ENCODE assay signal across 22 cellular contexts in the genomic region with DNA sequence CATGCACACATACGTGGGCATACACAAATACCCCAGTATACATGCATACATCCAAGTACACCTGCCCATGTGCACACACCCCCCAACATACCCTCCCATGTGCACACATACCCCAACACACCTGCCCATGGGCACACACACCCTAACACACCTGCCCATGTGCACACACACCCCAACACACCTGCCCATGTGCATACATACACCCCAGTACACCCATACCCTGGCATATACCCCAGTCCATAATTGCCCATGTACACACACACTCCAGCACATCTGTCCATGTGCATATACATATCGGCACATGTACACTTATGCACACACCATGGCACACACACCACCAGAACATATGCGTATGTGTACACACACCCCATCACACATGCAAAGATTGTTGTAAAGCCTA.
"Had no signal": no experiment of that assay in that cellular context is flagged by ENCODE, and none has a peak within 500 bp of the region (broad histone marks: within the 10 kb centered on the region; RNA-seq: fewer than 3 reads in every experiment).

No MANE protein-coding gene starts in this region.

- H3K27ac Mint-ChIP-seq: IgD-negative memory B cell had no signal

- H3K27ac ChIP-seq: KMS-11, SJSA1, SK-N-MC had no signal

- DNase-seq: Kasumi-1, MM.1S, NCI-H1105, NCI-H1417, NCI-H1436 treated with DMSO at 0.1 percent for 48 hours, NCI-H1694, NCI-H187 treated with DMSO at 0.1 percent for 48 hours, NCI-H2081, NCI-H2107, NCI-H2227 treated with DMSO at 0.1 percent for 48 hours, NCI-H524, NCI-H526 treated with DMSO at 0.1 percent for 48 hours, NCI-H748 treated with DMSO at 0.1 percent for 48 hours, Right ventricle myocardium superior, RPMI8226, SIG-M5 had no signal

- H3K36me3 ChIP-seq: SJSA1 had no signal

- FAIRE-seq: K562, RCC 7860 had no signal

- H3K4me2 ChIP-seq: KMS-11 had no signal

- H3K9ac ChIP-seq: KMS-11 had no signal

- H3K4me3 Mint-ChIP-seq: IgD-negative memory B cell had no signal

- H3K4me3 ChIP-seq: K562, SJSA1, SK-N-MC had no signal
